20 cellular contexts compared by ENCODE assay signal in the genomic region with DNA sequence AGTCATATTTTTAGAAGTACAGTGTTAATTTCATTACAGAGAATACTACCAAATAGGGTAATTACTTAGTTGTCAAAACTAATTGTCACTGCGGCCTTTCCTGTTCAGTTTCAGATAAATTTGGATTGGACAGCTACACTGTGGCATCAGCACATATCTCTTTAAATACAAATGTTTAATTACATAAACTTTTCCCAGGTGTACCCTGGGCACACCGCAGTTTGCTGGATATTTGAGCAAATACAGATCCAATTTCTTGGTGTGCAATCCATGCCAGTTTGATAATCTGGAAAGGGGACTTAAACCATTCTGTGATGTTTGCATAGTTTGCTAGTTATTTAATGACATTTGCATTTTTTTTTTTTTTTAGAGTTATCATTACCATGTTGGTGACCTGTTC.
"Had no signal": no experiment of that assay in that cellular context is flagged by ENCODE, and none has a peak within 500 bp of the region (broad histone marks: within the 10 kb centered on the region; RNA-seq: fewer than 3 reads in every experiment).

No MANE protein-coding gene starts in this region.

- H3K27me3 Mint-ChIP-seq: activated CD8-positive, alpha-beta memory T cell treated with anti-CD3 and anti-CD28 coated beads, Interleukin-2, amount 10 ng/mL, durations not matched to agents 7 days and 5 days; activated naive CD4-positive, alpha-beta T cell treated with anti-CD3 and anti-CD28 coated beads, Interleukin-2, amount 50 U/mL, for 24 hours; brain had no signal

- ATAC-seq: activated CD4-positive, CD25-positive, alpha-beta regulatory T cell treated with anti-CD3 and anti-CD28 coated beads, Interleukin-2, amount 50 U/mL, for 24 hours; activated CD8-positive, alpha-beta memory T cell treated with anti-CD3 and anti-CD28 coated beads, Interleukin-2, amount 10 ng/mL, durations not matched to agents 7 days and 5 days had no signal

- H3K9me3 Mint-ChIP-seq: activated naive CD4-positive, alpha-beta T cell treated with anti-CD3 and anti-CD28 coated beads, Interleukin-2, amount 50 U/mL, for 24 hours; brain had no signal

- H3K4me3 Mint-ChIP-seq: activated CD8-positive, alpha-beta memory T cell treated with anti-CD3 and anti-CD28 coated beads, Interleukin-2, amount 10 ng/mL, durations not matched to agents 7 days and 5 days; activated naive CD4-positive, alpha-beta T cell treated with anti-CD3 and anti-CD28 coated beads, Interleukin-2, amount 50 U/mL, for 24 hours; brain had no signal

- DNase-seq: activated CD4-positive, alpha-beta T cell treated with anti-CD3 and anti-CD28 coated beads for 4 hours; activated CD8-positive, alpha-beta memory T cell treated with anti-CD3 and anti-CD28 coated beads, Interleukin-2, amount 10 ng/mL, durations not matched to agents 7 days and 5 days; activated effector memory CD4-positive, alpha-beta T cell treated with Interleukin-2 at 50 U/mL for 16 hours; activated naive CD4-positive, alpha-beta T cell; amygdala; cerebellar nuclear complex; KG1; NCI-H1048; NCI-H146; NCI-H187 treated with DMSO at 0.1 percent for 48 hours; NCI-H2081 treated with DMSO at 0.1 percent for 48 hours; NCI-H446; NCI-H524; Peyer's patch; Right ventricle myocardium superior; SJCRH30; SK-N-SH had no signal
